ENCODE assay signal across 20 cellular contexts in genomic region chr11:93922830-93923229, GRCh38.
"Had no signal": no experiment of that assay in that cellular context is flagged by ENCODE, and none has a peak within 500 bp of the region (broad histone marks: within the 10 kb centered on the region; RNA-seq: fewer than 3 reads in every experiment).

No MANE protein-coding gene starts in this region.

- H3K4me1 ChIP-seq: colonic mucosa, heart left ventricle, psoas muscle, sigmoid colon, stomach, transverse colon had no signal

- ATAC-seq: heart left ventricle; left cardiac atrium; mucosa of descending colon; naive thymus-derived CD8-positive, alpha-beta T cell; psoas muscle had no signal

- H3K27me3 ChIP-seq: colonic mucosa, neutrophil, sigmoid colon, transverse colon had no signal

- H3K36me3 ChIP-seq: colonic mucosa, heart left ventricle, neutrophil, sigmoid colon, stomach, thoracic aorta, transverse colon had no signal

- FAIRE-seq: islet of Langerhans had no signal

- H3K4me3 ChIP-seq: colonic mucosa, heart left ventricle, mucosa of descending colon, psoas muscle, sigmoid colon, skin epidermis, stomach, thoracic aorta, transverse colon had no signal

- H3K9me3 ChIP-seq: colonic mucosa, mucosa of descending colon, neutrophil, psoas muscle, thoracic aorta, transverse colon had no signal

- H3K27ac ChIP-seq: colonic mucosa, heart left ventricle, neutrophil, psoas muscle, sigmoid colon, skin epidermis, stomach, thoracic aorta, transverse colon had no signal

- DNase-seq: colonic mucosa; dermis blood vessel endothelial cell; erythroblast; foreskin melanocyte; heart left ventricle; hypothalamus; left cardiac atrium; mucosa of descending colon; naive thymus-derived CD8-positive, alpha-beta T cell; psoas muscle; sigmoid colon; stimulated activated CD4-positive, alpha-beta T cell treated with anti-CD3 and anti-CD28 coated beads, Interleukin-12 subunit alpha, Interleukin-12 subunit beta, amount 100 ng/mL, for 4 hours; stimulated activated naive CD4-positive, alpha-beta T cell; stomach; substantia nigra; transverse colon had no signal
